Comparison of ENCODE assay signal across 8 cellular contexts in genomic region chr22:44669725-44670027, GRCh38. TPM values are rescaled to one million over a fixed set of nuclear protein-coding genes. Genes with fewer than 3 reads are reported as not detected.
DNase-seq lines count a peak whose midpoint lies in the region; ATAC-seq and TF ChIP-seq lines count a peak whose summit lies in the region.

No MANE protein-coding gene starts in this region.

- POLR2A ChIA-PET in HCT116 (lab: Charles Lee) = no interaction called here

- DNase-seq in CD4-positive, CD25-positive, alpha-beta regulatory T cell = no peak
- no peak for DNase-seq in HCT116 (ENCODE audit: low read depth, low spot score)
- no peak for DNase-seq in adrenal gland
- DNase-seq in mesendoderm = peak; percentile 46
- no peak for DNase-seq in mesenteric fat pad (ENCODE audit: low spot score)
- DNase-seq in inferior parietal cortex (ENCODE audit: extremely low spot score) = no peak
- DNase-seq in NCI-H345 treated with DMSO at 0.1 percent for 48 hours (lab: John Stamatoyannopoulos, UW; ENCODE audit: unreplicated experiment) = no peak

- no peak; the same call in 1 of the 2 replicates for TF ChIP-seq RAD21 in HCT116 (IDR thresholded peaks at IDR 0.05; ENCODE audit: low read depth)

- no peak overlapping the region for H3K4ac ChIP-seq in mesendoderm (ENCODE audit: low read depth, low read length)

- no peak overlapping the region for H4K8ac ChIP-seq in mesendoderm (ENCODE audit: low read depth, low read length)

- H3K36me3 ChIP-seq in CD4-positive, CD25-positive, alpha-beta regulatory T cell (ENCODE audit: control insufficient read depth, insufficient read depth, low read length) = no peaks in the 10 kb centered on the region
- no peaks in the 10 kb centered on the region for H3K36me3 ChIP-seq in HCT116 (ENCODE audit: control insufficient read depth in 1 of 2, insufficient read depth in 2 of 2, low read length in 2 of 2)
- H3K36me3 ChIP-seq in adrenal gland (replicated peaks in 1 of 2) = no peaks in the 10 kb centered on the region
- H3K36me3 ChIP-seq in mesendoderm (ENCODE audit: control insufficient read depth, insufficient read depth, low read length) = no peaks in the 10 kb centered on the region

- H3K36me3 Mint-ChIP-seq in CD4-positive, CD25-positive, alpha-beta regulatory T cell = no peaks in the 10 kb centered on the region

- WGBS in adrenal gland, 4 donors = 31 to 75% (median 71%) methylated on average over 5 to 6 of the region's 6 CpGs
- WGBS in mesendoderm (ENCODE audit: extremely low coverage, insufficient coverage, low lambda C conversion rate) = no CpG with 5 or more reads among the region's 6 CpGs

- BruUV-seq in HCT116 (replicated peaks; lab: Mats Ljungman, UMichigan) = no TSS peak

- H3K4me2 ChIP-seq in HCT116 (ENCODE audit: low read length) (no peak overlapping the region), mesendoderm (ENCODE audit: low read length) (no peak overlapping the region)

- H3K18ac ChIP-seq in mesendoderm (ENCODE audit: low read length) = no peak overlapping the region

- no peaks in the 10 kb centered on the region for H3K9me2 ChIP-seq in HCT116 (ENCODE audit: insufficient read depth)

- no peaks in the 10 kb centered on the region for H3K27me3 Mint-ChIP-seq in CD4-positive, CD25-positive, alpha-beta regulatory T cell

- H3K9me3 ChIP-seq in CD4-positive, CD25-positive, alpha-beta regulatory T cell (ENCODE audit: control insufficient read depth in 2 of 2, low read length in 2 of 2) = no peaks in the 10 kb centered on the region
- no peaks in the 10 kb centered on the region for H3K9me3 ChIP-seq in HCT116 (ENCODE audit: control insufficient read depth in 1 of 2, insufficient read depth in 1 of 2, low read depth in 1 of 2, low read length in 2 of 2)
- no peaks in the 10 kb centered on the region for H3K9me3 ChIP-seq in adrenal gland (replicated peaks in 1 of 3)

- H3K4me3 ChIP-seq in CD4-positive, CD25-positive, alpha-beta regulatory T cell (ENCODE audit: low read depth, low read length) = peak overlapping the region; percentile 42
- no peak overlapping the region for H3K4me3 ChIP-seq in HCT116 (replicated peaks in 1 of 2; ENCODE audit: low read depth in 1 of 2, low read length in 2 of 2)
- no peak overlapping the region for H3K4me3 ChIP-seq in adrenal gland
- H3K4me3 ChIP-seq in mesendoderm (ENCODE audit: low read length) = no peak overlapping the region

- H3K27ac Mint-ChIP-seq in CD4-positive, CD25-positive, alpha-beta regulatory T cell = peak overlapping the region in 1 of 3 donors; percentile 58

- no peak for ATAC-seq in CD4-positive, CD25-positive, alpha-beta regulatory T cell (ENCODE audit: low read depth in 2 of 2)
- ATAC-seq in HCT116 (peak; percentile 74), HG03439 (IDR thresholded peaks at IDR 0.05; ENCODE audit: unreplicated experiment) (no peak)

- H2BK120ac ChIP-seq in mesendoderm (ENCODE audit: low read depth, low read length) = no peak overlapping the region

- H2BK5ac ChIP-seq in mesendoderm (ENCODE audit: low read length) = no peak overlapping the region

- no peaks in the 10 kb centered on the region for H3K9me3 Mint-ChIP-seq in CD4-positive, CD25-positive, alpha-beta regulatory T cell

- H3K23ac ChIP-seq in mesendoderm (ENCODE audit: low read length) = no peak overlapping the region

- no peaks in the 10 kb centered on the region for H3K79me2 ChIP-seq in HCT116 (ENCODE audit: insufficient read depth, low read length)
- H3K79me2 ChIP-seq in mesendoderm (ENCODE audit: control insufficient read depth, insufficient read depth, low read length) = no peaks in the 10 kb centered on the region

- peaks cover 13 to 73% (median 38%) of the 10 kb centered on the region in 4 donors for H3K4me1 Mint-ChIP-seq in CD4-positive, CD25-positive, alpha-beta regulatory T cell

- peaks cover 66% of the 10 kb centered on the region for H3K4me1 ChIP-seq in CD4-positive, CD25-positive, alpha-beta regulatory T cell (ENCODE audit: control insufficient read depth, insufficient read depth, low read length, poor library complexity, severe bottlenecking)
- H3K4me1 ChIP-seq in HCT116 (ENCODE audit: control insufficient read depth in 1 of 2, insufficient read depth in 2 of 2, low read length in 2 of 2) = no peaks in the 10 kb centered on the region
- H3K4me1 ChIP-seq in adrenal gland (replicated peaks in 1 of 2) = peaks cover 0 to 8% of the 10 kb centered on the region in 2 donors
- no peaks in the 10 kb centered on the region for H3K4me1 ChIP-seq in mesendoderm (ENCODE audit: control insufficient read depth, low read depth, low read length)

- no peaks in the 10 kb centered on the region for H3K27me3 ChIP-seq in CD4-positive, CD25-positive, alpha-beta regulatory T cell (ENCODE audit: control insufficient read depth, insufficient read depth, low read length)
- peaks cover 2% of the 10 kb centered on the region; the same call in 1 of the 2 replicates for H3K27me3 ChIP-seq in HCT116 (ENCODE audit: insufficient read depth, low read length)
- H3K27me3 ChIP-seq in adrenal gland = no peaks in the 10 kb centered on the region
- no peaks in the 10 kb centered on the region for H3K27me3 ChIP-seq in mesendoderm (ENCODE audit: insufficient read depth, low read length, poor library complexity)

- no peaks in the 10 kb centered on the region for H3K79me1 ChIP-seq in mesendoderm (ENCODE audit: low read length)

- no peak overlapping the region for H4K5ac ChIP-seq in mesendoderm (ENCODE audit: low read length)

- H3K4me3 Mint-ChIP-seq in CD4-positive, CD25-positive, alpha-beta regulatory T cell = peak overlapping the region; percentile 41 to 88 (median 80)

- no peak overlapping the region for H2AFZ ChIP-seq in HCT116 (ENCODE audit: low read depth, low read length, poor library complexity, severe bottlenecking)

- CTCF ChIA-PET in HCT116 (lab: Charles Lee) = no interaction called here

- TF ChIP-seq POLR2A in HCT116 (IDR thresholded peaks at IDR 0.05; ENCODE audit: borderline replicate concordance, extremely low read depth, insufficient read depth, insufficient read length) (no peak), adrenal gland (IDR thresholded peaks at IDR 0.05) (no peak)

- H2BK15ac ChIP-seq in mesendoderm (replicated peaks; ENCODE audit: low read depth) = no peak overlapping the region

- H2AK5ac ChIP-seq in mesendoderm (ENCODE audit: low read length) = no peak overlapping the region

- intact Hi-C loops in HCT116 (cut with micrococcal nuclease) (no loop called here), adrenal gland (cut with DNase I) (no loop called here)

- no peaks in the 10 kb centered on the region for H4K20me1 ChIP-seq in HCT116 (ENCODE audit: insufficient read depth)

- RAD21 ChIA-PET in HCT116 (lab: Charles Lee; ENCODE audit: low non-redundant PET in 1 of 2, low total read pairs in 2 of 2, uncharacterized antibody in 2 of 2, unreplicated experiment in 2 of 2) = no interaction called here

- TF ChIP-seq CTCF in HCT116 (IDR thresholded peaks at IDR 0.05 in 2 of 3, conservative IDR thresholded peaks at IDR 0.05 in 1 of 3; ENCODE audit: borderline replicate concordance in 1 of 3, insufficient read depth in 1 of 3, low read depth in 2 of 3, low read length in 2 of 3) (peak in 2 of 3 experiments; percentile 58 to 63; a peak in 4 of 6 replicates), adrenal gland (IDR thresholded peaks at IDR 0.05) (peak in 4 of 6 experiments; percentile 15 to 33 (median 28))

- no peak overlapping the region for H3K9ac ChIP-seq in HCT116 (ENCODE audit: low read length)
- no peak overlapping the region for H3K9ac ChIP-seq in mesendoderm (ENCODE audit: low read length)

- H3K56ac ChIP-seq in mesendoderm (ENCODE audit: low read length) = no peak overlapping the region

- no peak overlapping the region for H3K27ac ChIP-seq in CD4-positive, CD25-positive, alpha-beta regulatory T cell (ENCODE audit: insufficient read depth, low read length, poor library complexity, severe bottlenecking)
- H3K27ac ChIP-seq in HCT116 (ENCODE audit: low read depth, low read length) (no peak overlapping the region), adrenal gland (peak overlapping the region in 1 of 5 donors; percentile 41), mesendoderm (ENCODE audit: low read depth, low read length) (no peak overlapping the region)

TF ChIP-seq in HCT116, 20 proteins besides CTCF, POLR2A, EP300 and RAD21:
- TF ChIP-seq CBX3 (IDR thresholded peaks at IDR 0.05; ENCODE audit: low read depth) (no peak), ELF1 (IDR thresholded peaks at IDR 0.05; ENCODE audit: borderline replicate concordance, low read depth) (no peak), MAX (IDR thresholded peaks at IDR 0.05) (no peak), TCF7L2 (IDR thresholded peaks at IDR 0.05; ENCODE audit: borderline replicate concordance, extremely low read depth, insufficient read depth, insufficient read length) (no peak), SIN3A (IDR thresholded peaks at IDR 0.05; ENCODE audit: low read depth) (no peak), YY1 (IDR thresholded peaks at IDR 0.05; ENCODE audit: extremely low read depth, insufficient replicate concordance, low read depth, low read length) (no peak), ATF3 (IDR thresholded peaks at IDR 0.05) (no peak), ZNF274 (IDR thresholded peaks at IDR 0.05; ENCODE audit: low read depth, low read length) (no peak), FOSL1 (IDR thresholded peaks at IDR 0.05; ENCODE audit: low read depth) (no peak)

RNA-seq across cellular contexts. Expression of gene PRR5, which starts 32.3 kb away (rescaled TPM):
- total RNA-seq in CD4-positive, CD25-positive, alpha-beta regulatory T cell = 44.4 TPM
- 10 to 100 TPM; 29.2 to 37.6 (median 33.3) TPM for polyA plus RNA-seq in CD4-positive, CD25-positive, alpha-beta regulatory T cell
- total RNA-seq in HCT116 (2021; ENCODE audit: unreplicated experiment) (26.9 TPM), adrenal gland (10 to 100 TPM in 4 of 8 donors, 1 to 10 TPM in 4; 6.6 to 19.4 (median 10.0) TPM), mesenteric fat pad (38.9 TPM)
- 16.9 and 17.4 TPM in 2 replicates for polyA plus RNA-seq in HCT116 (2012)
- 10 to 100 TPM in 2 of 3 donors, 1 to 10 TPM in 1; 1.7 to 21.4 (median 19.7) TPM for polyA plus RNA-seq in adrenal gland
- 9.1 TPM for polyA plus RNA-seq in mesendoderm (2013, experiment 1 of 2)
- 9.0 TPM for polyA plus RNA-seq in mesendoderm (2013, experiment 2 of 2)
